8 cellular contexts compared by ENCODE assay signal in genomic region chr2:113240150-113240914, GRCh38. TPM values are rescaled to one million over a fixed set of nuclear protein-coding genes. Genes with fewer than 3 reads are reported as not detected.
DNase-seq lines count a peak whose midpoint lies in the region; ATAC-seq and TF ChIP-seq lines count a peak whose summit lies in the region.

No MANE protein-coding gene starts in this region.

- TF ChIP-seq CTCF in RWPE1 (conservative IDR thresholded peaks at IDR 0.05; ENCODE audit: low read depth), result no peak

- no peaks in the 10 kb centered on the region for H3K27me3 Mint-ChIP-seq in activated CD8-positive, alpha-beta memory T cell treated with anti-CD3 and anti-CD28 coated beads, Interleukin-2, amount 10 ng/mL, durations not matched to agents 7 days and 5 days

- CTCF ChIA-PET in activated CD8-positive, alpha-beta memory T cell treated with anti-CD3 and anti-CD28 coated beads, Interleukin-2, amount 10 ng/mL, durations not matched to agents 7 days and 5 days (lab: Charles Lee), result interaction anchor here (1.3 to 11.7 kb wide), 10 partner anchors 7 to 160 kb away, joined by 3 to 65 read pairs (median 6); no protein-coding TSS in a partner anchor
- CTCF ChIA-PET in RWPE1 (lab: Yijun Ruan, JAX), result interaction anchor here (1.0 to 1.6 kb wide), 6 partner anchors 9 to 156 kb away, joined by 3 to 7 read pairs (median 4); no protein-coding TSS in a partner anchor

- peaks cover 20% of the 10 kb centered on the region for H3K36me3 Mint-ChIP-seq in activated CD8-positive, alpha-beta memory T cell treated with anti-CD3 and anti-CD28 coated beads, Interleukin-2, amount 10 ng/mL, durations not matched to agents 7 days and 5 days

- no peaks in the 10 kb centered on the region for H3K9me3 ChIP-seq in esophagus (ENCODE audit: control insufficient read depth in 2 of 2, insufficient read depth in 1 of 2, low read depth in 1 of 2, low read length in 1 of 2)

- H3K27ac ChIP-seq in RWPE1 (peak overlapping the region; percentile 98), esophagus (ENCODE audit: low read depth in 2 of 2, low read length in 1 of 2) (peak overlapping the region; percentile 82 to 97)

- no peaks in the 10 kb centered on the region for H3K36me3 ChIP-seq in esophagus (ENCODE audit: control insufficient read depth in 2 of 2, insufficient read depth in 2 of 2, low read length in 1 of 2)

- no peaks in the 10 kb centered on the region for H3K27me3 ChIP-seq in esophagus (ENCODE audit: control insufficient read depth in 1 of 2, insufficient read depth in 2 of 2, low read length in 2 of 2)

- H3K4me3 Mint-ChIP-seq in activated CD8-positive, alpha-beta memory T cell treated with anti-CD3 and anti-CD28 coated beads, Interleukin-2, amount 10 ng/mL, durations not matched to agents 7 days and 5 days, result no peak overlapping the region

- no peaks in the 10 kb centered on the region for H3K9me3 Mint-ChIP-seq in activated CD8-positive, alpha-beta memory T cell treated with anti-CD3 and anti-CD28 coated beads, Interleukin-2, amount 10 ng/mL, durations not matched to agents 7 days and 5 days (ENCODE audit: low read depth)

- H3K4me1 ChIP-seq in esophagus (ENCODE audit: control insufficient read depth in 2 of 2, insufficient read depth in 2 of 2, low read length in 1 of 2), result peaks cover 9 to 18% of the 10 kb centered on the region in 2 donors

- POLR2A ChIA-PET in RWPE1 (lab: Yijun Ruan, JAX; ENCODE audit: low non-redundant PET), result interaction anchor here (0.6 kb wide), 1 partner anchor 84 kb away, joined by 3 read pairs; no protein-coding TSS in a partner anchor

- no peak for ATAC-seq in activated CD8-positive, alpha-beta memory T cell treated with anti-CD3 and anti-CD28 coated beads, Interleukin-2, amount 10 ng/mL, durations not matched to agents 7 days and 5 days
- ATAC-seq in HG02840 (IDR thresholded peaks at IDR 0.05; ENCODE audit: low FRiP score, unreplicated experiment) (no peak), HG02798 (IDR thresholded peaks at IDR 0.05; ENCODE audit: poor library complexity, unreplicated experiment) (no peak)

- no peak overlapping the region for H3K4me3 ChIP-seq in esophagus (ENCODE audit: low read depth in 1 of 2, low read length in 2 of 2)

- H3K4me1 Mint-ChIP-seq in activated CD8-positive, alpha-beta memory T cell treated with anti-CD3 and anti-CD28 coated beads, Interleukin-2, amount 10 ng/mL, durations not matched to agents 7 days and 5 days, result peaks cover 39% of the 10 kb centered on the region

- whole genome bisulfite sequencing in esophagus, 2 donors, result 20 to 25% methylated on average over 15 of the region's 15 CpGs

- DNase-seq in activated CD8-positive, alpha-beta memory T cell treated with anti-CD3 and anti-CD28 coated beads, Interleukin-2, amount 10 ng/mL, durations not matched to agents 7 days and 5 days, result no peak
- no peak for DNase-seq in activated CD8-positive, alpha-beta memory T cell treated with anti-CD3 and anti-CD28 coated beads, Interleukin-2, amount 50 U/mL, for 4 hours
- DNase-seq in RWPE1 (ENCODE audit: low spot score) (peak; percentile 86), nucleus accumbens (lab: John Stamatoyannopoulos, UW) (peak in 50 of 56 donors; percentile 10 to 81 (median 52))
- no peak for DNase-seq in stimulated activated naive CD4-positive, alpha-beta T cell treated with Interleukin-2 at 50 U/mL for 16 hours (lab: John Stamatoyannopoulos, UW)

- peak overlapping the region; percentile 20 for H3K27ac Mint-ChIP-seq in activated CD8-positive, alpha-beta memory T cell treated with anti-CD3 and anti-CD28 coated beads, Interleukin-2, amount 10 ng/mL, durations not matched to agents 7 days and 5 days

RNA-seq across cellular contexts. Expression of gene PAX8, which starts 38.4 kb away (rescaled TPM):
- total RNA-seq in activated CD8-positive, alpha-beta memory T cell treated with anti-CD3 and anti-CD28 coated beads, Interleukin-2, amount 10 ng/mL, durations not matched to agents 7 days and 5 days, result 1 to 10 TPM; 1.6 to 2.1 TPM
- polyA plus RNA-seq in esophagus, result 1 to 10 TPM in 1 of 2 donors, under 1 TPM in 1; 0.28 to 4.0 TPM

Comparison
In these comparisons a context has a peak if more than half of its experiments do, and no peak if none do; other contexts are left out.
1. DNase-seq: peak in RWPE1 (single experiment) and nucleus accumbens (50 of 56); none in activated CD8-positive, alpha-beta memory T cell treated with anti-CD3 and anti-CD28 coated beads, Interleukin-2, amount 10 ng/mL, durations not matched to agents 7 days and 5 days (single experiment), activated CD8-positive, alpha-beta memory T cell treated with anti-CD3 and anti-CD28 coated beads, Interleukin-2, amount 50 U/mL, for 4 hours (single experiment) and stimulated activated naive CD4-positive, alpha-beta T cell treated with Interleukin-2 at 50 U/mL for 16 hours (single experiment).